17 cellular contexts compared by ENCODE assay signal in genomic region chr12:108112815-108113556, GRCh38. TPM values are rescaled to one million over a fixed set of nuclear protein-coding genes. Genes with fewer than 3 reads are reported as not detected.
DNase-seq lines count a peak whose midpoint lies in the region; ATAC-seq and TF ChIP-seq lines count a peak whose summit lies in the region.
"Had no signal": no experiment of that assay in that cellular context is flagged by ENCODE, and none has a peak within 500 bp of the region (broad histone marks: within the 10 kb centered on the region; RNA-seq: fewer than 3 reads in every experiment).

No MANE protein-coding gene starts in this region.

- H3K27me3 Mint-ChIP-seq in mesothelial cell of epicardium (ENCODE audit: low read depth): peaks cover 1% of the 10 kb centered on the region

- H3K27ac Mint-ChIP-seq in mesothelial cell of epicardium: peak overlapping the region; percentile 94
- H3K27ac Mint-ChIP-seq: activated naive CD4-positive, alpha-beta T cell treated with anti-CD3 and anti-CD28 coated beads, Interleukin-2, amount 10 ng/mL, durations not matched to agents 7 days and 5 days had no signal

- no peak for DNase-seq in RWPE1 (ENCODE audit: low spot score)
- peak in 1 of 2 experiments; percentile 54 for DNase-seq in mesothelial cell of epicardium (ENCODE audit: low spot score in 2 of 2, unreplicated experiment in 2 of 2)
- DNase-seq in tibial nerve (ENCODE audit: low spot score in 2 of 2): no peak
- DNase-seq in HuH-7 (ENCODE audit: low spot score): no peak
- no peak for DNase-seq in hypothalamus (lab: John Stamatoyannopoulos, UW)
- DNase-seq: activated naive CD4-positive, alpha-beta T cell treated with anti-CD3 and anti-CD28 coated beads, Interleukin-2, amount 10 ng/mL, durations not matched to agents 7 days and 5 days; DND-41; MG63; NCI-H2029 treated with DMSO at 0.1 percent for 48 hours; NK-92 treated with Interleukin-12 subunit alpha and Interleukin-12 subunit beta, amount 100 ng/mL, for 24 hours; ovary had no signal

- H3K4me3 Mint-ChIP-seq in mesothelial cell of epicardium: no peak overlapping the region
- H3K4me3 Mint-ChIP-seq: activated naive CD4-positive, alpha-beta T cell treated with anti-CD3 and anti-CD28 coated beads, Interleukin-2, amount 10 ng/mL, durations not matched to agents 7 days and 5 days had no signal

- H3K4me3 ChIP-seq in esophagus (ENCODE audit: low read depth in 1 of 2, low read length in 2 of 2) (no peak overlapping the region), tibial nerve (no peak overlapping the region)
- H3K4me3 ChIP-seq: lung, MG63, ovary, SK-N-MC had no signal

- peaks cover 21% of the 10 kb centered on the region for H3K4me1 Mint-ChIP-seq in mesothelial cell of epicardium
- H3K4me1 Mint-ChIP-seq: activated naive CD4-positive, alpha-beta T cell treated with anti-CD3 and anti-CD28 coated beads, Interleukin-2, amount 10 ng/mL, durations not matched to agents 7 days and 5 days had no signal

- no peak for TF ChIP-seq EP300 in tibial nerve (IDR thresholded peaks at IDR 0.05)

- ATAC-seq in GM19397 (IDR thresholded peaks at IDR 0.05; ENCODE audit: unreplicated experiment): no peak

- TF ChIP-seq CTCF in RWPE1 (conservative IDR thresholded peaks at IDR 0.05; ENCODE audit: low read depth) (no peak), mesothelial cell of epicardium (IDR thresholded peaks at IDR 0.05; ENCODE audit: unreplicated experiment) (no peak), tibial nerve (IDR thresholded peaks at IDR 0.05) (no peak)

- TF ChIP-seq POLR2A in tibial nerve (IDR thresholded peaks at IDR 0.05): no peak

- CTCF ChIA-PET in RWPE1 (lab: Yijun Ruan, JAX): interaction anchor here (0.6 to 0.7 kb wide), 4 partner anchors 37 to 246 kb away, joined by 3 to 4 read pairs (median 4); no protein-coding TSS in a partner anchor

- peaks cover 0 to 13% of the 10 kb centered on the region in 2 donors for H3K4me1 ChIP-seq in esophagus (ENCODE audit: control insufficient read depth in 2 of 2, insufficient read depth in 2 of 2, low read length in 1 of 2)
- peaks cover 0 to 40% (median 7%) of the 10 kb centered on the region in 4 donors for H3K4me1 ChIP-seq in tibial nerve

- POLR2A ChIA-PET in RWPE1 (lab: Yijun Ruan, JAX; ENCODE audit: low non-redundant PET): interaction anchor here (0.8 kb wide), 1 partner anchor 1219 kb away, joined by 5 read pairs; no protein-coding TSS in a partner anchor

- H3K27me3 ChIP-seq in esophagus (ENCODE audit: control insufficient read depth in 1 of 2, insufficient read depth in 2 of 2, low read length in 2 of 2) (no peaks in the 10 kb centered on the region), tibial nerve (no peaks in the 10 kb centered on the region)
- H3K27me3 ChIP-seq: ovary had no signal

- H3K27ac ChIP-seq in RWPE1: peak overlapping the region; percentile 33
- peak overlapping the region; percentile 50 to 56 for H3K27ac ChIP-seq in esophagus (ENCODE audit: low read depth in 2 of 2, low read length in 1 of 2)
- H3K27ac ChIP-seq in tibial nerve: peak overlapping the region in 3 of 4 donors; percentile 26 to 86 (median 83)
- H3K27ac ChIP-seq: C4-2B, ovary, SK-N-MC had no signal

- H3K9me3 ChIP-seq in esophagus (ENCODE audit: control insufficient read depth in 2 of 2, insufficient read depth in 1 of 2, low read depth in 1 of 2, low read length in 1 of 2) (no peaks in the 10 kb centered on the region), tibial nerve (no peaks in the 10 kb centered on the region)
- H3K9me3 ChIP-seq: MG63, ovary had no signal

- WGBS in esophagus, 2 donors: 46 to 49% methylated on average over 11 of the region's 11 CpGs
- 41 to 51% methylated on average over 10 to 11 of the region's 11 CpGs for WGBS in tibial nerve, 2 donors

- H3K36me3 ChIP-seq in esophagus (ENCODE audit: control insufficient read depth in 2 of 2, insufficient read depth in 2 of 2, low read length in 1 of 2) (no peaks in the 10 kb centered on the region), tibial nerve (no peaks in the 10 kb centered on the region)
- H3K36me3 ChIP-seq: MG63, ovary had no signal

- no peaks in the 10 kb centered on the region for H3K9me3 Mint-ChIP-seq in mesothelial cell of epicardium
- H3K9me3 Mint-ChIP-seq: activated naive CD4-positive, alpha-beta T cell treated with anti-CD3 and anti-CD28 coated beads, Interleukin-2, amount 10 ng/mL, durations not matched to agents 7 days and 5 days had no signal

- H3K36me3 Mint-ChIP-seq in mesothelial cell of epicardium: no peaks in the 10 kb centered on the region
- H3K36me3 Mint-ChIP-seq: activated naive CD4-positive, alpha-beta T cell treated with anti-CD3 and anti-CD28 coated beads, Interleukin-2, amount 10 ng/mL, durations not matched to agents 7 days and 5 days had no signal

RNA-seq across cellular contexts. Expression of gene WSCD2, which starts 16.1 kb away (rescaled TPM):
- polyA plus RNA-seq in esophagus: under 1 TPM; 0.51 to 0.72 TPM
- total RNA-seq in mesothelial cell of epicardium (0.13 to 0.32 TPM in 2 of 3 replicates, not detected in the other), tibial nerve (10 to 100 TPM in 3 of 4 donors, 1 to 10 TPM in 1; 4.2 to 38.9 (median 20.8) TPM)
- total RNA-seq: endothelial cell of umbilical vein had no signal
- polyA plus RNA-seq: endothelial cell of umbilical vein had no signal

Comparison
In these comparisons a context has a peak if more than half of its experiments do, and no peak if none do; other contexts are left out.
1. H3K27ac ChIP-seq: peak in every context shown above with its lines; median percentile 83 in tibial nerve; 53 in esophagus; 33 in RWPE1.